8 cellular contexts compared by ENCODE assay signal in genomic region chr1:173824315-173825081, GRCh38.
DNase-seq lines count a peak whose midpoint lies in the region; ATAC-seq and TF ChIP-seq lines count a peak whose summit lies in the region.

Gene CENPL (minus strand): TSS chr1:173824883. CDS start chr1:173811299, 13,584 bp downstream.
A gene with protein sequence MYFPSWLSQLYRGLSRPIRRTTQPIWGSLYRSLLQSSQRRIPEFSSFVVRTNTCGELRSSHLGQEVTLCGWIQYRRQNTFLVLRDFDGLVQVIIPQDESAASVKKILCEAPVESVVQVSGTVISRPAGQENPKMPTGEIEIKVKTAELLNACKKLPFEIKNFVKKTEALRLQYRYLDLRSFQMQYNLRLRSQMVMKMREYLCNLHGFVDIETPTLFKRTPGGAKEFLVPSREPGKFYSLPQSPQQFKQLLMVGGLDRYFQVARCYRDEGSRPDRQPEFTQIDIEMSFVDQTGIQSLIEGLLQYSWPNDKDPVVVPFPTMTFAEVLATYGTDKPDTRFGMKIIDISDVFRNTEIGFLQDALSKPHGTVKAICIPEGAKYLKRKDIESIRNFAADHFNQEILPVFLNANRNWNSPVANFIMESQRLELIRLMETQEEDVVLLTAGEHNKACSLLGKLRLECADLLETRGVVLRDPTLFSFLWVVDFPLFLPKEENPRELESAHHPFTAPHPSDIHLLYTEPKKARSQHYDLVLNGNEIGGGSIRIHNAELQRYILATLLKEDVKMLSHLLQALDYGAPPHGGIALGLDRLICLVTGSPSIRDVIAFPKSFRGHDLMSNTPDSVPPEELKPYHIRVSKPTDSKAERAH (plus strand): TSS chr1:173824673. CDS start chr1:173825230, 557 bp downstream.

- peak; percentile 95 for DNase-seq in AG09319 (ENCODE audit: extremely low read depth, low read depth)
- DNase-seq in NCI-H446 treated with DMSO at 0.1 percent for 48 hours (lab: John Stamatoyannopoulos, UW), result peak; percentile 98
- DNase-seq in cerebellar cortex (ENCODE audit: low spot score), result peak; percentile 99
- DNase-seq in iris pigment epithelial cell (ENCODE audit: low read depth), result peak; percentile 99
- peak; percentile 76 for DNase-seq in stimulated activated CD4-positive, alpha-beta T cell treated with anti-CD3 and anti-CD28 coated beads, Interleukin-12 subunit alpha, Interleukin-12 subunit beta, amount 100 ng/mL, for 4 hours

- TF ChIP-seq CTCF in AG09319 (IDR thresholded peaks at IDR 0.05; ENCODE audit: low read depth, low read length), result no peak

- peak; percentile 79 for ATAC-seq in GM19035 (IDR thresholded peaks at IDR 0.05; ENCODE audit: unreplicated experiment)
- ATAC-seq in HG03354 (IDR thresholded peaks at IDR 0.05; ENCODE audit: poor library complexity, severe bottlenecking, unreplicated experiment), result peak; percentile 84
- ATAC-seq in activated CD4-positive, CD25-positive, alpha-beta regulatory T cell treated with anti-CD3 and anti-CD28 coated beads, Interleukin-2, amount 50 U/mL, for 24 hours, result peak; percentile 91

Comparison
In these comparisons a context has a peak if more than half of its experiments do, and no peak if none do; other contexts are left out.
1. Peak in every context shown above with its lines: DNase-seq and ATAC-seq.